Comparison of ENCODE assay signal across 1 cellular context in the genomic region with DNA sequence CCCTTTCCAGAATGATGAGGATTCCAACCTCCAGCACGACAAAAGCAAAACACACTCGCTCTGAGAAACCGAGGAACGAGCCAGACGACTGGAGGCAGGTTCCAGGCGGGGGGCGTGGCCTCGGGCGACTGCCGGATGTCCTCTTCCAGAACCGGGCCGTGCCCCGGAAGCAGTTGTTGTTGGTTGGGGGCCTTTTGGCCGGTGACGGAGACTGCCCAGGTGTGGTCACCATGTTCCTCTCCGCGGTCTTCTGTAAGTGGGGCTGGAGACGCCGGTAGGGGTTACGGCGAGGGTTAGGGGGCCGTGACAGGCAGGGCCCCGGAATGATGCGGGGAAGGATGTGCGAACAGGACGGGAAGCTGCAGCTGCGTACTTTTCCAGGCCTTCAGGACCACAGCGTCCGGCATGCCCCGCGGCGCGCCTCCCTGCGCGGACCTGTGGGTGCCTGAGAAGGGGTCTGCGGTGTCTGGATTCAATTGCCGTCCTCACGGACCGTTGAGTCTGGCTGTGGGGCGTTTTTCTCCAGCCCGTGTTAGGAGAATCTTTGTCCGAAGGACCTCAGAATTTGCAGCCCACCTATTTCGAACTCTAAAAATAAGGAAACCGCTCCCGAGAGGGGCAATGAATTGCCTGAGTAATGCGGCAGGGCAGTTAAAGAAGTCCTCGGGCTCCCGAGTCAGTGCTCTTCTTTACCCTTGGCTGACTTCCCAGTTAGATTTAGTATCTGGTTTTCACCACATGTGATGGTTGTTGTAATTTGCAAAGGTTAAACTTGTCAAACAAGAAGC.
TF ChIP-seq lines count a peak whose summit lies in the region.

A gene (plus strand): TSS at position 172 of the 788 bp plus-strand sequence. CDS start 59 bp downstream, at position 231.

TF ChIP-seq in HepG2, 621 proteins besides CTCF, POLR2A, EP300 and RAD21 (continued from another document and continues in another):
- TF ChIP-seq, protein P1, sequence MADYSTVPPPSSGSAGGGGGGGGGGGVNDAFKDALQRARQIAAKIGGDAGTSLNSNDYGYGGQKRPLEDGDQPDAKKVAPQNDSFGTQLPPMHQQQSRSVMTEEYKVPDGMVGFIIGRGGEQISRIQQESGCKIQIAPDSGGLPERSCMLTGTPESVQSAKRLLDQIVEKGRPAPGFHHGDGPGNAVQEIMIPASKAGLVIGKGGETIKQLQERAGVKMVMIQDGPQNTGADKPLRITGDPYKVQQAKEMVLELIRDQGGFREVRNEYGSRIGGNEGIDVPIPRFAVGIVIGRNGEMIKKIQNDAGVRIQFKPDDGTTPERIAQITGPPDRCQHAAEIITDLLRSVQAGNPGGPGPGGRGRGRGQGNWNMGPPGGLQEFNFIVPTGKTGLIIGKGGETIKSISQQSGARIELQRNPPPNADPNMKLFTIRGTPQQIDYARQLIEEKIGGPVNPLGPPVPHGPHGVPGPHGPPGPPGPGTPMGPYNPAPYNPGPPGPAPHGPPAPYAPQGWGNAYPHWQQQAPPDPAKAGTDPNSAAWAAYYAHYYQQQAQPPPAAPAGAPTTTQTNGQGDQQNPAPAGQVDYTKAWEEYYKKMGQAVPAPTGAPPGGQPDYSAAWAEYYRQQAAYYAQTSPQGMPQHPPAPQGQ (CRISPR knock-in tag; IDR thresholded peaks at IDR 0.05; ENCODE audit: borderline replicate concordance) = peak; percentile 3; the same call in 1 of the 2 replicates
- TF ChIP-seq ZNF10 (CRISPR knock-in tag; IDR thresholded peaks at IDR 0.05; ENCODE audit: borderline replicate concordance, low read depth) (no peak), NFRKB (IDR thresholded peaks at IDR 0.05) (no peak), CREM (IDR thresholded peaks at IDR 0.05) (peak; percentile 85), CREM (CRISPR knock-in tag; IDR thresholded peaks at IDR 0.05) (no peak), CCDC6 (CRISPR knock-in tag; IDR thresholded peaks at IDR 0.05) (peak; percentile 88), ZFP37 (CRISPR knock-in tag; IDR thresholded peaks at IDR 0.05; ENCODE audit: borderline replicate concordance) (no peak; the same call in none of the 2 replicates), IRX3 (CRISPR knock-in tag; IDR thresholded peaks at IDR 0.05; ENCODE audit: borderline replicate concordance, low read depth) (peak; percentile 82; the same call in 1 of the 2 replicates), REL (CRISPR knock-in tag; conservative IDR thresholded peaks at IDR 0.05) (0 out of 2 replicates have a peak, but pooled peaks have one; percentile 49), SNAPC2 (CRISPR knock-in tag; IDR thresholded peaks at IDR 0.05) (peak; percentile 91), SRY (CRISPR knock-in tag; IDR thresholded peaks at IDR 0.05) (peak; percentile 87), ZSCAN30 (CRISPR knock-in tag; IDR thresholded peaks at IDR 0.05) (0 out of 2 replicates have a peak, but pooled peaks have one; percentile 20), ZNF879 (CRISPR knock-in tag; IDR thresholded peaks at IDR 0.05) (no peak), ZNF432 (CRISPR knock-in tag; IDR thresholded peaks at IDR 0.05; ENCODE audit: borderline replicate concordance) (no peak), ZNF354B (CRISPR knock-in tag; IDR thresholded peaks at IDR 0.05) (no peak), NAIF1 (CRISPR knock-in tag; IDR thresholded peaks at IDR 0.05; ENCODE audit: borderline replicate concordance) (peak; percentile 82; the same call in 1 of the 2 replicates), CHD2 (IDR thresholded peaks at IDR 0.05; ENCODE audit: low read depth, low read length) (no peak), ZNF891 (CRISPR knock-in tag; IDR thresholded peaks at IDR 0.05) (peak; percentile 98), ATAD3A (CRISPR knock-in tag; IDR thresholded peaks at IDR 0.05) (no peak)
- TF ChIP-seq, protein P2, sequence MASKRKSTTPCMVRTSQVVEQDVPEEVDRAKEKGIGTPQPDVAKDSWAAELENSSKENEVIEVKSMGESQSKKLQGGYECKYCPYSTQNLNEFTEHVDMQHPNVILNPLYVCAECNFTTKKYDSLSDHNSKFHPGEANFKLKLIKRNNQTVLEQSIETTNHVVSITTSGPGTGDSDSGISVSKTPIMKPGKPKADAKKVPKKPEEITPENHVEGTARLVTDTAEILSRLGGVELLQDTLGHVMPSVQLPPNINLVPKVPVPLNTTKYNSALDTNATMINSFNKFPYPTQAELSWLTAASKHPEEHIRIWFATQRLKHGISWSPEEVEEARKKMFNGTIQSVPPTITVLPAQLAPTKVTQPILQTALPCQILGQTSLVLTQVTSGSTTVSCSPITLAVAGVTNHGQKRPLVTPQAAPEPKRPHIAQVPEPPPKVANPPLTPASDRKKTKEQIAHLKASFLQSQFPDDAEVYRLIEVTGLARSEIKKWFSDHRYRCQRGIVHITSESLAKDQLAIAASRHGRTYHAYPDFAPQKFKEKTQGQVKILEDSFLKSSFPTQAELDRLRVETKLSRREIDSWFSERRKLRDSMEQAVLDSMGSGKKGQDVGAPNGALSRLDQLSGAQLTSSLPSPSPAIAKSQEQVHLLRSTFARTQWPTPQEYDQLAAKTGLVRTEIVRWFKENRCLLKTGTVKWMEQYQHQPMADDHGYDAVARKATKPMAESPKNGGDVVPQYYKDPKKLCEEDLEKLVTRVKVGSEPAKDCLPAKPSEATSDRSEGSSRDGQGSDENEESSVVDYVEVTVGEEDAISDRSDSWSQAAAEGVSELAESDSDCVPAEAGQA (IDR thresholded peaks at IDR 0.05; ENCODE audit: low read depth) = peak; percentile 78
- TF ChIP-seq, protein P2 (CRISPR knock-in tag; IDR thresholded peaks at IDR 0.05; ENCODE audit: borderline replicate concordance) = no peak
- TF ChIP-seq, protein P3, sequence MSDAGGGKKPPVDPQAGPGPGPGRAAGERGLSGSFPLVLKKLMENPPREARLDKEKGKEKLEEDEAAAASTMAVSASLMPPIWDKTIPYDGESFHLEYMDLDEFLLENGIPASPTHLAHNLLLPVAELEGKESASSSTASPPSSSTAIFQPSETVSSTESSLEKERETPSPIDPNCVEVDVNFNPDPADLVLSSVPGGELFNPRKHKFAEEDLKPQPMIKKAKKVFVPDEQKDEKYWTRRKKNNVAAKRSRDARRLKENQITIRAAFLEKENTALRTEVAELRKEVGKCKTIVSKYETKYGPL (CRISPR knock-in tag; IDR thresholded peaks at IDR 0.05) = no peak
- TF ChIP-seq, protein P4, sequence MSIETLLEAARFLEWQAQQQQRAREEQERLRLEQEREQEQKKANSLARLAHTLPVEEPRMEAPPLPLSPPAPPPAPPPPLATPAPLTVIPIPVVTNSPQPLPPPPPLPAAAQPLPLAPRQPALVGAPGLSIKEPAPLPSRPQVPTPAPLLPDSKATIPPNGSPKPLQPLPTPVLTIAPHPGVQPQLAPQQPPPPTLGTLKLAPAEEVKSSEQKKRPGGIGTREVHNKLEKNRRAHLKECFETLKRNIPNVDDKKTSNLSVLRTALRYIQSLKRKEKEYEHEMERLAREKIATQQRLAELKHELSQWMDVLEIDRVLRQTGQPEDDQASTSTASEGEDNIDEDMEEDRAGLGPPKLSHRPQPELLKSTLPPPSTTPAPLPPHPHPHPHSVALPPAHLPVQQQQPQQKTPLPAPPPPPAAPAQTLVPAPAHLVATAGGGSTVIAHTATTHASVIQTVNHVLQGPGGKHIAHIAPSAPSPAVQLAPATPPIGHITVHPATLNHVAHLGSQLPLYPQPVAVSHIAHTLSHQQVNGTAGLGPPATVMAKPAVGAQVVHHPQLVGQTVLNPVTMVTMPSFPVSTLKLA (IDR thresholded peaks at IDR 0.05) = peak; percentile 24; the same call in 1 of the 2 replicates
- TF ChIP-seq, protein P5, sequence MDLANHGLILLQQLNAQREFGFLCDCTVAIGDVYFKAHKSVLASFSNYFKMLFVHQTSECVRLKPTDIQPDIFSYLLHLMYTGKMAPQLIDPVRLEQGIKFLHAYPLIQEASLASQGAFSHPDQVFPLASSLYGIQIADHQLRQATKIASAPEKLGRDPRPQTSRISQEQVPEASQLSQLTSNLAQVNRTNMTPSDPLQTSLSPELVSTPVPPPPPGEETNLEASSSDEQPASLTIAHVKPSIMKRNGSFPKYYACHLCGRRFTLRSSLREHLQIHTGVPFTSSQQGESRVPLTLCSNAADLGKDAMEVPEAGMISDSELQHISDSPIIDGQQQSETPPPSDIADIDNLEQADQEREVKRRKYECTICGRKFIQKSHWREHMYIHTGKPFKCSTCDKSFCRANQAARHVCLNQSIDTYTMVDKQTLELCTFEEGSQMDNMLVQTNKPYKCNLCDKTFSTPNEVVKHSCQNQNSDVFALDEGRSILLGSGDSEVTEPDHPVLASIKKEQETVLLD (CRISPR knock-in tag; IDR thresholded peaks at IDR 0.05; ENCODE audit: low read depth) = 0 out of 2 replicates have a peak, but pooled peaks have one; percentile 56
- TF ChIP-seq, protein P6, sequence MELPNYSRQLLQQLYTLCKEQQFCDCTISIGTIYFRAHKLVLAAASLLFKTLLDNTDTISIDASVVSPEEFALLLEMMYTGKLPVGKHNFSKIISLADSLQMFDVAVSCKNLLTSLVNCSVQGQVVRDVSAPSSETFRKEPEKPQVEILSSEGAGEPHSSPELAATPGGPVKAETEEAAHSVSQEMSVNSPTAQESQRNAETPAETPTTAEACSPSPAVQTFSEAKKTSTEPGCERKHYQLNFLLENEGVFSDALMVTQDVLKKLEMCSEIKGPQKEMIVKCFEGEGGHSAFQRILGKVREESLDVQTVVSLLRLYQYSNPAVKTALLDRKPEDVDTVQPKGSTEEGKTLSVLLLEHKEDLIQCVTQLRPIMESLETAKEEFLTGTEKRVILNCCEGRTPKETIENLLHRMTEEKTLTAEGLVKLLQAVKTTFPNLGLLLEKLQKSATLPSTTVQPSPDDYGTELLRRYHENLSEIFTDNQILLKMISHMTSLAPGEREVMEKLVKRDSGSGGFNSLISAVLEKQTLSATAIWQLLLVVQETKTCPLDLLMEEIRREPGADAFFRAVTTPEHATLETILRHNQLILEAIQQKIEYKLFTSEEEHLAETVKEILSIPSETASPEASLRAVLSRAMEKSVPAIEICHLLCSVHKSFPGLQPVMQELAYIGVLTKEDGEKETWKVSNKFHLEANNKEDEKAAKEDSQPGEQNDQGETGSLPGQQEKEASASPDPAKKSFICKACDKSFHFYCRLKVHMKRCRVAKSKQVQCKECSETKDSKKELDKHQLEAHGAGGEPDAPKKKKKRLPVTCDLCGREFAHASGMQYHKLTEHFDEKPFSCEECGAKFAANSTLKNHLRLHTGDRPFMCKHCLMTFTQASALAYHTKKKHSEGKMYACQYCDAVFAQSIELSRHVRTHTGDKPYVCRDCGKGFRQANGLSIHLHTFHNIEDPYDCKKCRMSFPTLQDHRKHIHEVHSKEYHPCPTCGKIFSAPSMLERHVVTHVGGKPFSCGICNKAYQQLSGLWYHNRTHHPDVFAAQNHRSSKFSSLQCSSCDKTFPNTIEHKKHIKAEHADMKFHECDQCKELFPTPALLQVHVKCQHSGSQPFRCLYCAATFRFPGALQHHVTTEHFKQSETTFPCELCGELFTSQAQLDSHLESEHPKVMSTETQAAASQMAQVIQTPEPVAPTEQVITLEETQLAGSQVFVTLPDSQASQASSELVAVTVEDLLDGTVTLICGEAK (IDR thresholded peaks at IDR 0.05) = peak; percentile 92
- TF ChIP-seq, protein P6 (CRISPR knock-in tag; IDR thresholded peaks at IDR 0.05) = peak; percentile 92
- TF ChIP-seq, protein P7, sequence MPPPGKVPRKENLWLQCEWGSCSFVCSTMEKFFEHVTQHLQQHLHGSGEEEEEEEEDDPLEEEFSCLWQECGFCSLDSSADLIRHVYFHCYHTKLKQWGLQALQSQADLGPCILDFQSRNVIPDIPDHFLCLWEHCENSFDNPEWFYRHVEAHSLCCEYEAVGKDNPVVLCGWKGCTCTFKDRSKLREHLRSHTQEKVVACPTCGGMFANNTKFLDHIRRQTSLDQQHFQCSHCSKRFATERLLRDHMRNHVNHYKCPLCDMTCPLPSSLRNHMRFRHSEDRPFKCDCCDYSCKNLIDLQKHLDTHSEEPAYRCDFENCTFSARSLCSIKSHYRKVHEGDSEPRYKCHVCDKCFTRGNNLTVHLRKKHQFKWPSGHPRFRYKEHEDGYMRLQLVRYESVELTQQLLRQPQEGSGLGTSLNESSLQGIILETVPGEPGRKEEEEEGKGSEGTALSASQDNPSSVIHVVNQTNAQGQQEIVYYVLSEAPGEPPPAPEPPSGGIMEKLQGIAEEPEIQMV (CRISPR knock-in tag; IDR thresholded peaks at IDR 0.05; ENCODE audit: low read depth) = peak; percentile 86; the same call in 1 of the 2 replicates
